Comparison of ENCODE assay signal across 24 cellular contexts in the genomic region with DNA sequence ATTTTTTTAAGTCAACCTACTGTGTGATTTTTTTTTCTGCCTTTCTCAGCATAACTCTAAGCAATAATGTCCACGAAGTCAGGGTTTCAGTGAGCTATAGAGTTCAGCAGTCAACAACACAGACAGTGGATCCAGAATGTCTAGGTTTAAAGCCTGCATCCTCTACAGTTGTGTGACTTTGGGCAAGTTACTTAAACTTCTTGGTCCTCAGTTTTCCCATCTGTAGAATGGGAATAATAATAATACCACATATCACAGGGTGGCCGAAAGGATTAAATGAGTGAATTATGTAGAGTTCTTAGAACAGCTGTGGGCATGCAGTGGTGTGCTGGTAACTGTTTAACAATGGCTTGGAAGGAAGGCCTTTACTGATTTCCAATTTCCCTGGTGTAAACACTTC.
"Had no signal": no experiment of that assay in that cellular context is flagged by ENCODE, and none has a peak within 500 bp of the region (broad histone marks: within the 10 kb centered on the region; RNA-seq: fewer than 3 reads in every experiment).

No MANE protein-coding gene starts in this region.

- H3K4me3 ChIP-seq: adrenal gland, breast epithelium, MG63, Peyer's patch, SJCRH30 had no signal

- H3K27me3 Mint-ChIP-seq: activated naive CD8-positive, alpha-beta T cell had no signal

- DNase-seq: activated CD4-positive, alpha-beta T cell treated with anti-CD3 and anti-CD28 coated beads for 48 hours; activated CD4-positive, alpha-beta T cell treated with anti-CD3 and anti-CD28 coated beads, Interleukin-2, amount 50 U/mL, for 48 hours; activated CD8-positive, alpha-beta memory T cell treated with anti-CD3 and anti-CD28 coated beads, Interleukin-2, amount 50 U/mL, for 4 hours; activated effector memory CD4-positive, alpha-beta T cell treated with Interleukin-2 at 50 U/mL for 16 hours; activated naive CD4-positive, alpha-beta T cell; activated T-cell treated with anti-CD3 and anti-CD28 coated beads, Interleukin-2, amount 50 U/mL, for 1 hour; adrenal gland; anterior cingulate cortex; caudate nucleus; MG63; NCI-H1105; NCI-H1436; NCI-H1694 treated with DMSO at 0.1 percent for 48 hours; NCI-H2029 treated with DMSO at 0.1 percent for 48 hours; NCI-H510A treated with DMSO at 0.1 percent for 48 hours; Peyer's patch; Right ventricle myocardium superior; SJCRH30; SK-N-SH; T-helper 1 cell had no signal

- H3K4me3 Mint-ChIP-seq: activated naive CD8-positive, alpha-beta T cell had no signal

- H3K27ac ChIP-seq: adrenal gland, breast epithelium, Peyer's patch, RWPE1, SJCRH30 had no signal

- H3K9ac ChIP-seq: SK-N-SH had no signal

- ATAC-seq: activated CD4-positive, CD25-positive, alpha-beta regulatory T cell treated with anti-CD3 and anti-CD28 coated beads, Interleukin-2, amount 50 U/mL, for 24 hours had no signal

- H3K36me3 ChIP-seq: adrenal gland, breast epithelium, MG63, Peyer's patch, SJCRH30 had no signal

- H3K27me3 ChIP-seq: adrenal gland, MG63, Peyer's patch, SJCRH30 had no signal

- H3K9me3 ChIP-seq: adrenal gland, breast epithelium, MG63, Peyer's patch, SJCRH30, SK-N-SH had no signal

- H3K4me1 ChIP-seq: breast epithelium had no signal
